ENCODE assay signal across 11 cellular contexts in the genomic region with DNA sequence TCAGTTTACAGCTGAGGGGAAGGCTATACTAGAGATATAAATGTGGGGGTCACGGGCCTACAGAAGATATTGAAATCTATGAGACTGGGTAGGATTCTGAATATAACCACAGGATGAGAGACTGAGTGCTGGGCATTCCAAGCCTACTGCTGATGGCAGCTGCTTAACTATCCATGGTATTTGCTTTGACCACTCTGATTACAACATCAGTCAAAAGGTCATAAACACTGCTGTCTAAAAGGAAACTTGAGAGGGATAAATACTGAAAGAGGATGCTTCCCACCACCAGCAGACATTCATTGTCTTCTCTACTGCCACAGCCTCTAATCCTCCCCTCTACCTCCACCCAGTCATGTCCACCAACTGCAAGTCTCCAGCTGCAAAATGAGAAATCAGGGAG. TPM values are rescaled to one million over a fixed set of nuclear protein-coding genes. Genes with fewer than 3 reads are reported as not detected.
DNase-seq lines count a peak whose midpoint lies in the region; ATAC-seq, FAIRE-seq and TF ChIP-seq lines count a peak whose summit lies in the region.
"Had no signal": no experiment of that assay in that cellular context is flagged by ENCODE, and none has a peak within 500 bp of the region (broad histone marks: within the 10 kb centered on the region; RNA-seq: fewer than 3 reads in every experiment).

No MANE protein-coding gene starts in this region.

- in situ Hi-C loops in HepG2 (cut with HindIII; ENCODE audit: extremely low pct_ligation_motif_present, low pct_unique_long_range_greater_than_20kb), result no loop called here

- H3K9ac ChIP-seq in HepG2 (ENCODE audit: insufficient read depth, low read depth, low read length), result no peak overlapping the region

- H3K27ac ChIP-seq in HepG2 (ENCODE audit: extremely low read length, insufficient read depth, low read length), result no peak overlapping the region
- H3K27ac ChIP-seq: colonic mucosa, PC-9 had no signal

- ATAC-seq in HepG2 (0 out of 3 replicates have a peak, but pooled peaks have one; percentile 5), GM19397 (IDR thresholded peaks at IDR 0.05; ENCODE audit: unreplicated experiment) (no peak), GM21528 (IDR thresholded peaks at IDR 0.05; ENCODE audit: low FRiP score, unreplicated experiment) (no peak)

- CTCF ChIA-PET in HepG2 (lab: Yijun Ruan, JAX; ENCODE audit: low intra/inter-chr PET ratio, low total read pairs), result no interaction called here

- H3K36me3 ChIP-seq in HepG2 (replicated peaks in 1 of 2; ENCODE audit: control insufficient read depth in 1 of 2, insufficient read depth in 2 of 2, low read length in 2 of 2), result peaks cover 16 to 56% of the 10 kb centered on the region in 2 experiments

- DNase-seq in AG09319 (ENCODE audit: extremely low read depth, low read depth) (peak; percentile 49), HFF-Myc (ENCODE audit: extremely low read depth, low read depth) (peak; percentile 40), amniotic epithelial cell (ENCODE audit: low read depth) (peak; percentile 99), HepG2 (ENCODE audit: low spot score) (peak; percentile 60), activated T-cell treated with anti-CD3 and anti-CD28 coated beads for 4 hours (no peak), GDM1 (lab: John Stamatoyannopoulos, UW) (no peak)
- DNase-seq: colonic mucosa, MG63 had no signal

- intact Hi-C loops in HepG2 (cut with micrococcal nuclease; ENCODE audit: unreplicated experiment), result loop anchor here (10.0 kb wide), 1 partner anchor 273 kb away; no protein-coding TSS in a partner anchor

- no peaks in the 10 kb centered on the region for H3K9me3 ChIP-seq in HepG2 (ENCODE audit: low read length)
- H3K9me3 ChIP-seq: colonic mucosa, MG63 had no signal

- H2AFZ ChIP-seq in HepG2 (ENCODE audit: low read length), result no peak overlapping the region
- H2AFZ ChIP-seq: PC-9 had no signal

- TF ChIP-seq POLR2A in HepG2 (IDR thresholded peaks at IDR 0.05; ENCODE audit: insufficient read depth in 1 of 2, low read depth in 2 of 2, low read length in 2 of 2), result no peak

- H3K79me2 ChIP-seq in HepG2 (ENCODE audit: insufficient read depth, low read length), result peaks cover 37% of the 10 kb centered on the region

- peaks cover 38% of the 10 kb centered on the region for H3K4me1 ChIP-seq in HepG2 (ENCODE audit: insufficient read depth, low read length)

- TF ChIP-seq CTCF in AG09319 (IDR thresholded peaks at IDR 0.05; ENCODE audit: low read depth, low read length) (no peak), HFF-Myc (IDR thresholded peaks at IDR 0.05; ENCODE audit: low read depth, low read length, missing control alignments) (no peak), HepG2 (CRISPR knock-in tag; IDR thresholded peaks at IDR 0.05) (no peak)

- no TSS peak for BruUV-seq in HepG2 (replicated peaks; lab: Mats Ljungman, UMichigan)

- H3K4me3 ChIP-seq in HFF-Myc (replicated peaks; ENCODE audit: low read depth, low read length) (no peak overlapping the region), HepG2 (replicated peaks in 1 of 3; ENCODE audit: insufficient read depth in 1 of 3, low read depth in 2 of 3, low read length in 3 of 3) (no peak overlapping the region)
- H3K4me3 ChIP-seq: colonic mucosa, MG63, PC-9 had no signal

- WGBS in HepG2 (ENCODE audit: low lambda C conversion rate), result 100% methylated on average over 1 of the region's 1 CpG

- peaks cover 10% of the 10 kb centered on the region; the same call in 1 of the 2 replicates for H4K20me1 ChIP-seq in HepG2 (ENCODE audit: insufficient read depth, low read length)

- TF ChIP-seq EP300 in HepG2 (IDR thresholded peaks at IDR 0.05; ENCODE audit: low read depth in 2 of 2, low read length in 2 of 2) (no peak), HepG2 (CRISPR knock-in tag; IDR thresholded peaks at IDR 0.05; ENCODE audit: borderline replicate concordance) (no peak)

- no peak for TF ChIP-seq RAD21 in HepG2 (CRISPR knock-in tag; IDR thresholded peaks at IDR 0.05)

- H3K27me3 ChIP-seq in HepG2 (ENCODE audit: control insufficient read depth in 1 of 2, insufficient read depth in 2 of 2, low read length in 2 of 2), result no peaks in the 10 kb centered on the region; a peak in 1 of 5 replicates
- H3K27me3 ChIP-seq: colonic mucosa, MG63 had no signal

- POLR2A ChIA-PET in HepG2 (lab: Yijun Ruan, JAX), result no interaction called here

- no peak for FAIRE-seq in HepG2 (lab: Jason Lieb, UNC)

- 0 out of 2 replicates have a peak overlapping the region, but pooled peaks have one; percentile 10 for H3K4me2 ChIP-seq in HepG2 (ENCODE audit: low read depth, low read length)
- H3K4me2 ChIP-seq: PC-9 had no signal

TF ChIP-seq in HepG2, 621 proteins besides CTCF, POLR2A, EP300 and RAD21:
- TF ChIP-seq, protein P1, sequence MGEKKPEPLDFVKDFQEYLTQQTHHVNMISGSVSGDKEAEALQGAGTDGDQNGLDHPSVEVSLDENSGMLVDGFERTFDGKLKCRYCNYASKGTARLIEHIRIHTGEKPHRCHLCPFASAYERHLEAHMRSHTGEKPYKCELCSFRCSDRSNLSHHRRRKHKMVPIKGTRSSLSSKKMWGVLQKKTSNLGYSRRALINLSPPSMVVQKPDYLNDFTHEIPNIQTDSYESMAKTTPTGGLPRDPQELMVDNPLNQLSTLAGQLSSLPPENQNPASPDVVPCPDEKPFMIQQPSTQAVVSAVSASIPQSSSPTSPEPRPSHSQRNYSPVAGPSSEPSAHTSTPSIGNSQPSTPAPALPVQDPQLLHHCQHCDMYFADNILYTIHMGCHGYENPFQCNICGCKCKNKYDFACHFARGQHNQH (CRISPR knock-in tag; IDR thresholded peaks at IDR 0.05), result no peak
- TF ChIP-seq CEBPG (CRISPR knock-in tag; IDR thresholded peaks at IDR 0.05), result 0 out of 2 replicates have a peak, but pooled peaks have one; percentile 15
- TF ChIP-seq CHD2 (IDR thresholded peaks at IDR 0.05; ENCODE audit: low read depth, low read length), result no peak
- no peak for TF ChIP-seq ZNF460 (CRISPR knock-in tag; IDR thresholded peaks at IDR 0.05; ENCODE audit: borderline replicate concordance)
- TF ChIP-seq NR2F1 (CRISPR knock-in tag; IDR thresholded peaks at IDR 0.05), result peak; percentile 24 to 71; a peak in 2 of 4 replicates
- TF ChIP-seq NR2F2 (IDR thresholded peaks at IDR 0.05; ENCODE audit: borderline replicate concordance, low read depth), result peak; percentile 45; the same call in 1 of the 2 replicates
- TF ChIP-seq NR2F6 (IDR thresholded peaks at IDR 0.05), result peak; percentile 64; the same call in 1 of the 2 replicates
- peak; percentile 73 for TF ChIP-seq NR2F6 (CRISPR knock-in tag; IDR thresholded peaks at IDR 0.05)
- peak; percentile 60; the same call in 1 of the 2 replicates for TF ChIP-seq SIX1 (CRISPR knock-in tag; IDR thresholded peaks at IDR 0.05; ENCODE audit: borderline replicate concordance)
- no peak for TF ChIP-seq ZNF276 (CRISPR knock-in tag; IDR thresholded peaks at IDR 0.05; ENCODE audit: low read depth)
- TF ChIP-seq TEAD3 (CRISPR knock-in tag; optimal IDR thresholded peaks at IDR 0.05; ENCODE audit: borderline replicate concordance), result peak; percentile 71
TF ChIP-seq in HepG2: peak in this region for 6.

RNA-seq across cellular contexts. Expression of gene ZNF622, which starts 3.8 kb away (rescaled TPM):
- 44.7 and 50.2 TPM in 2 replicates for total RNA-seq in HepG2 (2016; rRNA removed; fragmentation: Illumina TruSeq; extraction: Trizol)
- 7.9 and 9.2 TPM in 2 replicates for total RNA-seq in HepG2 (2016; cell fraction: cytosol; rRNA removed; fragmentation: Illumina TruSeq; extraction: Trizol; ENCODE audit: low read depth)
- 42.5 and 45.6 TPM in 2 replicates for total RNA-seq in HepG2 (2016; cell fraction: insoluble cytoplasmic fraction; rRNA removed; fragmentation: Illumina TruSeq; extraction: Trizol)
- total RNA-seq in HepG2 (2016; cell fraction: membrane; rRNA removed; fragmentation: Illumina TruSeq; extraction: Trizol), result 10.6 and 12.6 TPM in 2 replicates
- total RNA-seq in HepG2 (2016; cell fraction: nucleus; rRNA removed; fragmentation: Illumina TruSeq; extraction: Trizol), result 25.0 and 27.5 TPM in 2 replicates
- 10.9 and 12.1 TPM in 2 replicates for polyA plus RNA-seq in HepG2 (2011; rRNA removed)
- polyA plus RNA-seq in HepG2 (2011; cell fraction: cytosol; rRNA removed), result 11.9 and 12.6 TPM in 2 replicates
- 6.4 and 7.3 TPM in 2 replicates for polyA plus RNA-seq in HepG2 (2011; cell fraction: nucleus; rRNA removed)
- polyA plus RNA-seq in HepG2 (2012), result 21.6 and 22.5 TPM in 2 replicates
- 5.6 and 6.2 TPM in 2 replicates for polyA plus RNA-seq in HepG2 (2016; cell fraction: cytosol; fragmentation: Illumina TruSeq; extraction: Trizol; ENCODE audit: low read depth)
- polyA plus RNA-seq in HepG2 (2016; cell fraction: insoluble cytoplasmic fraction; fragmentation: Illumina TruSeq; extraction: Trizol; ENCODE audit: low read depth), result 37.3 and 41.8 TPM in 2 replicates
- polyA plus RNA-seq in HepG2 (2016; cell fraction: membrane; fragmentation: Illumina TruSeq; extraction: Trizol; ENCODE audit: low read depth), result 6.4 and 8.0 TPM in 2 replicates
- polyA plus RNA-seq in HepG2 (2016; cell fraction: nucleus; fragmentation: Illumina TruSeq; extraction: Trizol; ENCODE audit: insufficient read depth, low read depth), result 27.7 and 29.2 TPM in 2 replicates
- 9.9 and 22.3 TPM in 2 replicates for polyA minus RNA-seq in HepG2 (2011; rRNA and poly(A)+ RNA removed; ENCODE audit: low replicate concordance)
- 7.6 and 8.3 TPM in 2 replicates for polyA minus RNA-seq in HepG2 (2011; cell fraction: cytosol; rRNA and poly(A)+ RNA removed)
- polyA minus RNA-seq in HepG2 (2011; cell fraction: nucleus; rRNA and poly(A)+ RNA removed), result 15.4 and 18.2 TPM in 2 replicates

Comparison
In these comparisons a context has a peak if more than half of its experiments do, and no peak if none do; other contexts are left out.
1. DNase-seq: peak in AG09319 (single experiment), HFF-Myc (single experiment), amniotic epithelial cell (single experiment) and HepG2 (single experiment); none in activated T-cell treated with anti-CD3 and anti-CD28 coated beads for 4 hours (single experiment) and GDM1 (single experiment).